In the genomic region with DNA sequence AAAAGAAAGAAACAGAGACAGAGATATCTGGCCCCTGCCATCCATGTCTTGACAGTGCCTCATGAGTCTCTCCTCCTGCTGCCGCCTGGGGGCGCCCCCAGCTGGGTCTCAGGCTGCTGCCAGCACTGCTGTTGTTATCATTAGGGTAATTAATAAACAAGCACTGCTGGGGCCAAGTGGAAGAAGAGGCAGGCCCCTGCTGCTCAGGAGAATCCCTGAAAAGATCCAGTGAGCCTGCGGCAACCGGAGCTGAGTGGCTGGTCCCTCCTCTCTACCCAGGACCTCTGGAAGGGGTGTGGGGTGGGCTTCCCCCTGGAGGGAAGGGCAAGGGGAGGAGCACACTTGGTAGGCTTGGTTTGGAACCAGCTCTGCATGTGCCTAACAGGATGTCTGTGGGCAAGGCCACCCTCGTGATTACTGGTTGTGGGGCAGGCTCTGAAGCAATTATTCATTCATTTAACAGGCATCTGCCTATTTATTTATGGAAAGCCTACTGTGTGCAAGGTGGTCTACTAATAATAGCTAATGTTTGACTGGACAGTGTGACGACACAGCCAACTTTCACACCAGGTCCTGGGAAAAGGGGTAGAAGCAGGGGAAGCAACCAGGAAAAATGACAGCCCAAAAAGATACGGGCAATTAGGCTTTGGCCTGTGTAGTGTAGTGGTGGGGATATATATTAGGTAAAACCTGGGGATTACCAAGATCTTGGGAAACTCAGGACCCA, we compare ENCODE assay signal across 8 cellular contexts. TPM values are rescaled to one million over a fixed set of nuclear protein-coding genes. Genes with fewer than 3 reads are reported as not detected.
DNase-seq lines count a peak whose midpoint lies in the region; ATAC-seq and TF ChIP-seq lines count a peak whose summit lies in the region.

No MANE protein-coding gene starts in this region.

- no TSS peak for BruUV-seq in Calu3 (replicated peaks; lab: Mats Ljungman, UMichigan)

- CTCF ChIA-PET in Calu3 (lab: Charles Lee) = interaction anchor here (1.1 to 1.3 kb wide), 2 partner anchors 10 to 92 kb away, joined by 3 read pairs; no protein-coding TSS in a partner anchor

- peak overlapping the region; percentile 77 for H3K4me3 Mint-ChIP-seq in Calu3 (ENCODE audit: low read depth, unreplicated experiment)

- intact Hi-C loops in Calu3 (cut with micrococcal nuclease; ENCODE audit: unreplicated experiment) = no loop called here
- intact Hi-C loops in lower leg skin (cut with DNase I; ENCODE audit: low total_unique reads) = no loop called here

- ATAC-seq in HG02610 (IDR thresholded peaks at IDR 0.05; ENCODE audit: unreplicated experiment) (peak; percentile 46), GM21529 (IDR thresholded peaks at IDR 0.05; ENCODE audit: unreplicated experiment) (no peak)

- peaks cover 22% of the 10 kb centered on the region for H3K27me3 Mint-ChIP-seq in Calu3 (ENCODE audit: unreplicated experiment)

- no peak for TF ChIP-seq POLR2A in lower leg skin (IDR thresholded peaks at IDR 0.05)

- H3K9me3 Mint-ChIP-seq in Calu3 (ENCODE audit: low read depth, unreplicated experiment) = no peaks in the 10 kb centered on the region

- DNase-seq in Calu3 = peak; percentile 54
- peak; percentile 35 for DNase-seq in NCI-H526 treated with DMSO at 0.1 percent for 48 hours (lab: John Stamatoyannopoulos, UW)
- DNase-seq in activated CD4-positive, alpha-beta T cell treated with anti-CD3 and anti-CD28 coated beads, Interleukin-2, amount 50 U/mL, for 4 hours = peak; percentile 61 to 64
- peak; percentile 56 to 72 for DNase-seq in dermis microvascular lymphatic vessel endothelial cell (ENCODE audit: low read depth in 2 of 2)
- DNase-seq in lower leg skin (ENCODE audit: low spot score in 2 of 2) = peak; percentile 41 to 92
- DNase-seq in stimulated activated CD4-positive, alpha-beta T cell treated with anti-CD3 and anti-CD28 coated beads, TNF-alpha, amount 100 ng/mL, for 1 hour (ENCODE audit: low read depth in 3 of 3, low spot score in 1 of 3) = peak; percentile 32 to 52 (median 40)

- H3K4me3 ChIP-seq in lower leg skin (ENCODE audit: low read depth, poor library complexity, severe bottlenecking) = no peak overlapping the region

- no peaks in the 10 kb centered on the region for H3K4me1 Mint-ChIP-seq in Calu3 (ENCODE audit: low read depth, unreplicated experiment)

- WGBS in lower leg skin, 2 donors = 18 to 23% methylated on average over 7 of the region's 7 CpGs

- TF ChIP-seq CTCF in Calu3 (IDR thresholded peaks at IDR 0.05; ENCODE audit: unreplicated experiment) (no peak), lower leg skin (IDR thresholded peaks at IDR 0.05) (no peak)

- peaks cover 15% of the 10 kb centered on the region for H3K36me3 Mint-ChIP-seq in Calu3 (ENCODE audit: insufficient read depth, unreplicated experiment)

- H3K27ac Mint-ChIP-seq in Calu3 (ENCODE audit: unreplicated experiment) = peak overlapping the region; percentile 66

RNA-seq across cellular contexts. Expression of a gene that starts 1.2 kb away (rescaled TPM):
- total RNA-seq in Calu3 (2022) (5.5 and 8.1 TPM in 2 replicates), dermis microvascular lymphatic vessel endothelial cell (2.7 and 3.1 TPM in 2 replicates), lower leg skin (10 to 100 TPM; 28.7 to 52.4 (median 29.8) TPM)

RNA-seq across cellular contexts. Expression of a gene that starts 13.8 kb away (rescaled TPM):
- total RNA-seq in Calu3 (2022) = 33.3 and 35.4 TPM in 2 replicates
- 8.0 and 12.1 TPM in 2 replicates for total RNA-seq in dermis microvascular lymphatic vessel endothelial cell
- 10 to 100 TPM; 15.1 to 58.5 (median 41.0) TPM for total RNA-seq in lower leg skin

RNA-seq across cellular contexts. Expression of a gene that starts 44.2 kb away (rescaled TPM):
- 0.24 and 0.32 TPM in 2 replicates for total RNA-seq in Calu3 (2022)
- under 0.01 TPM in 1 of 2 replicates, not detected in the other for total RNA-seq in dermis microvascular lymphatic vessel endothelial cell
- total RNA-seq in lower leg skin = under 1 TPM in 3 of 4 donors, not detected in 1; 0.46 to 0.54 (median 0.52) TPM
